Comparison of ENCODE assay signal across 1 cellular context in genomic region chr5:95959964-95960801, GRCh38.
A peak's percentile ranks its signal among the peaks of the same experiment; 100 is the strongest.
TF ChIP-seq lines count a peak whose summit lies in the region.

No MANE protein-coding gene starts in this region.

TF ChIP-seq in HepG2, 621 proteins besides CTCF, POLR2A, EP300 and RAD21 (continued from another document and continues in another):
- TF ChIP-seq, protein P1, sequence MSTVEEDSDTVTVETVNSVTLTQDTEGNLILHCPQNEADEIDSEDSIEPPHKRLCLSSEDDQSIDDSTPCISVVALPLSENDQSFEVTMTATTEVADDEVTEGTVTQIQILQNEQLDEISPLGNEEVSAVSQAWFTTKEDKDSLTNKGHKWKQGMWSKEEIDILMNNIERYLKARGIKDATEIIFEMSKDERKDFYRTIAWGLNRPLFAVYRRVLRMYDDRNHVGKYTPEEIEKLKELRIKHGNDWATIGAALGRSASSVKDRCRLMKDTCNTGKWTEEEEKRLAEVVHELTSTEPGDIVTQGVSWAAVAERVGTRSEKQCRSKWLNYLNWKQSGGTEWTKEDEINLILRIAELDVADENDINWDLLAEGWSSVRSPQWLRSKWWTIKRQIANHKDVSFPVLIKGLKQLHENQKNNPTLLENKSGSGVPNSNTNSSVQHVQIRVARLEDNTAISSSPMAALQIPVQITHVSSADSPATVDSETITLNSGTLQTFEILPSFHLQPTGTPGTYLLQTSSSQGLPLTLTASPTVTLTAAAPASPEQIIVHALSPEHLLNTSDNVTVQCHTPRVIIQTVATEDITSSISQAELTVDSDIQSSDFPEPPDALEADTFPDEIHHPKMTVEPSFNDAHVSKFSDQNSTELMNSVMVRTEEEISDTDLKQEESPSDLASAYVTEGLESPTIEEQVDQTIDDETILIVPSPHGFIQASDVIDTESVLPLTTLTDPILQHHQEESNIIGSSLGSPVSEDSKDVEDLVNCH (CRISPR knock-in tag; IDR thresholded peaks at IDR 0.05), result no peak
- TF ChIP-seq ATF7-NPFF (CRISPR knock-in tag; IDR thresholded peaks at IDR 0.05; ENCODE audit: low read depth) (0 out of 2 replicates have a peak, but pooled peaks have one; percentile 13), CREB1 (IDR thresholded peaks at IDR 0.05) (no peak), CREB1 (CRISPR knock-in tag; IDR thresholded peaks at IDR 0.05) (no peak), ISL2 (CRISPR knock-in tag; IDR thresholded peaks at IDR 0.05) (no peak), SRSF9 (IDR thresholded peaks at IDR 0.05; ENCODE audit: borderline replicate concordance, insufficient read depth, low read depth, low read length, poor library complexity, severe bottlenecking) (no peak), EED (CRISPR knock-in tag; IDR thresholded peaks at IDR 0.05) (no peak), YY1 (IDR thresholded peaks at IDR 0.05; ENCODE audit: insufficient read depth, insufficient replicate concordance, low read depth, low read length) (no peak), ZNF33B (CRISPR knock-in tag; IDR thresholded peaks at IDR 0.05) (0 out of 2 replicates have a peak, but pooled peaks have one; percentile 40), ZNF629 (CRISPR knock-in tag; conservative IDR thresholded peaks at IDR 0.05) (no peak), CHD2 (IDR thresholded peaks at IDR 0.05; ENCODE audit: low read depth, low read length) (no peak), FOXK2 (IDR thresholded peaks at IDR 0.05) (no peak), ZNF232 (CRISPR knock-in tag; IDR thresholded peaks at IDR 0.05; ENCODE audit: borderline replicate concordance) (0 out of 2 replicates have a peak, but pooled peaks have one; percentile 5), NPAS2 (CRISPR knock-in tag; IDR thresholded peaks at IDR 0.05; ENCODE audit: borderline replicate concordance) (no peak), KAT8 (CRISPR knock-in tag; IDR thresholded peaks at IDR 0.05) (no peak), ZC3H4 (CRISPR knock-in tag; IDR thresholded peaks at IDR 0.05; ENCODE audit: borderline replicate concordance) (no peak), ZNF577 (CRISPR knock-in tag; IDR thresholded peaks at IDR 0.05; ENCODE audit: borderline replicate concordance, low read depth) (no peak), ZC3H13 (CRISPR knock-in tag; IDR thresholded peaks at IDR 0.05) (no peak; the same call in 1 of the 2 replicates), ESRRA (CRISPR knock-in tag; IDR thresholded peaks at IDR 0.05; ENCODE audit: low read depth) (no peak), SOX6 (IDR thresholded peaks at IDR 0.05) (no peak), SOX6 (CRISPR knock-in tag; IDR thresholded peaks at IDR 0.05) (no peak), ZNF18 (CRISPR knock-in tag; IDR thresholded peaks at IDR 0.05; ENCODE audit: insufficient replicate concordance) (peak; percentile 5), BORCS8-MEF2B (CRISPR knock-in tag; IDR thresholded peaks at IDR 0.05) (0 out of 2 replicates have a peak, but pooled peaks have one; percentile 36), FOSL1 (CRISPR knock-in tag; IDR thresholded peaks at IDR 0.05; ENCODE audit: borderline replicate concordance) (no peak), ATRX (CRISPR knock-in tag; IDR thresholded peaks at IDR 0.05; ENCODE audit: borderline replicate concordance) (no peak), BCL3 (CRISPR knock-in tag; IDR thresholded peaks at IDR 0.05) (no peak), SIX4 (CRISPR knock-in tag; IDR thresholded peaks at IDR 0.05) (no peak), ZNF737 (CRISPR knock-in tag; IDR thresholded peaks at IDR 0.05; ENCODE audit: borderline replicate concordance) (no peak), LCORL (IDR thresholded peaks at IDR 0.05) (no peak), LCORL (CRISPR knock-in tag; IDR thresholded peaks at IDR 0.05) (no peak), MIXL1 (CRISPR knock-in tag; IDR thresholded peaks at IDR 0.05) (no peak), HES4 (CRISPR knock-in tag; IDR thresholded peaks at IDR 0.05; ENCODE audit: borderline replicate concordance) (no peak), ZNF326 (CRISPR knock-in tag; IDR thresholded peaks at IDR 0.05; ENCODE audit: borderline replicate concordance) (no peak), ATF7 (IDR thresholded peaks at IDR 0.05) (no peak), ATF7 (CRISPR knock-in tag; IDR thresholded peaks at IDR 0.05) (no peak), DNMT1 (CRISPR knock-in tag; IDR thresholded peaks at IDR 0.05) (no peak), ZNF883 (CRISPR knock-in tag; IDR thresholded peaks at IDR 0.05; ENCODE audit: not compliant biosample characterization) (no peak), ZNF644 (CRISPR knock-in tag; IDR thresholded peaks at IDR 0.05; ENCODE audit: low read depth) (no peak), KLF9 (CRISPR knock-in tag; IDR thresholded peaks at IDR 0.05; ENCODE audit: low read depth) (no peak), ATAD3A (CRISPR knock-in tag; IDR thresholded peaks at IDR 0.05) (no peak), ZNF605 (CRISPR knock-in tag; IDR thresholded peaks at IDR 0.05) (no peak), XRCC5 (optimal IDR thresholded peaks at IDR 0.05; ENCODE audit: low read length) (no peak), ZNF607 (CRISPR knock-in tag; IDR thresholded peaks at IDR 0.05; ENCODE audit: borderline replicate concordance) (no peak), IKZF4 (CRISPR knock-in tag; IDR thresholded peaks at IDR 0.05; ENCODE audit: borderline replicate concordance, low read depth, not compliant biosample characterization) (no peak), CCAR2 (optimal IDR thresholded peaks at IDR 0.05; ENCODE audit: low read depth, low read length) (no peak), ZNF776 (CRISPR knock-in tag; IDR thresholded peaks at IDR 0.05) (no peak), BRD4 (CRISPR knock-in tag; IDR thresholded peaks at IDR 0.05) (no peak), HOXA5 (CRISPR knock-in tag; IDR thresholded peaks at IDR 0.05) (no peak), ZNF772 (CRISPR knock-in tag; IDR thresholded peaks at IDR 0.05) (no peak), SKI (IDR thresholded peaks at IDR 0.05; ENCODE audit: partially characterized antibody) (no peak), RFX1 (IDR thresholded peaks at IDR 0.05) (no peak)
- TF ChIP-seq, protein P2, sequence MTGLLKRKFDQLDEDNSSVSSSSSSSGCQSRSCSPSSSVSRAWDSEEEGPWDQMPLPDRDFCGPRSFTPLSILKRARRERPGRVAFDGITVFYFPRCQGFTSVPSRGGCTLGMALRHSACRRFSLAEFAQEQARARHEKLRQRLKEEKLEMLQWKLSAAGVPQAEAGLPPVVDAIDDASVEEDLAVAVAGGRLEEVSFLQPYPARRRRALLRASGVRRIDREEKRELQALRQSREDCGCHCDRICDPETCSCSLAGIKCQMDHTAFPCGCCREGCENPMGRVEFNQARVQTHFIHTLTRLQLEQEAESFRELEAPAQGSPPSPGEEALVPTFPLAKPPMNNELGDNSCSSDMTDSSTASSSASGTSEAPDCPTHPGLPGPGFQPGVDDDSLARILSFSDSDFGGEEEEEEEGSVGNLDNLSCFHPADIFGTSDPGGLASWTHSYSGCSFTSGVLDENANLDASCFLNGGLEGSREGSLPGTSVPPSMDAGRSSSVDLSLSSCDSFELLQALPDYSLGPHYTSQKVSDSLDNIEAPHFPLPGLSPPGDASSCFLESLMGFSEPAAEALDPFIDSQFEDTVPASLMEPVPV (CRISPR knock-in tag; IDR thresholded peaks at IDR 0.05), result no peak
- TF ChIP-seq, protein P3, sequence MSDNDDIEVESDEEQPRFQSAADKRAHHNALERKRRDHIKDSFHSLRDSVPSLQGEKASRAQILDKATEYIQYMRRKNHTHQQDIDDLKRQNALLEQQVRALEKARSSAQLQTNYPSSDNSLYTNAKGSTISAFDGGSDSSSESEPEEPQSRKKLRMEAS (IDR thresholded peaks at IDR 0.05), result no peak
- TF ChIP-seq, protein P4, sequence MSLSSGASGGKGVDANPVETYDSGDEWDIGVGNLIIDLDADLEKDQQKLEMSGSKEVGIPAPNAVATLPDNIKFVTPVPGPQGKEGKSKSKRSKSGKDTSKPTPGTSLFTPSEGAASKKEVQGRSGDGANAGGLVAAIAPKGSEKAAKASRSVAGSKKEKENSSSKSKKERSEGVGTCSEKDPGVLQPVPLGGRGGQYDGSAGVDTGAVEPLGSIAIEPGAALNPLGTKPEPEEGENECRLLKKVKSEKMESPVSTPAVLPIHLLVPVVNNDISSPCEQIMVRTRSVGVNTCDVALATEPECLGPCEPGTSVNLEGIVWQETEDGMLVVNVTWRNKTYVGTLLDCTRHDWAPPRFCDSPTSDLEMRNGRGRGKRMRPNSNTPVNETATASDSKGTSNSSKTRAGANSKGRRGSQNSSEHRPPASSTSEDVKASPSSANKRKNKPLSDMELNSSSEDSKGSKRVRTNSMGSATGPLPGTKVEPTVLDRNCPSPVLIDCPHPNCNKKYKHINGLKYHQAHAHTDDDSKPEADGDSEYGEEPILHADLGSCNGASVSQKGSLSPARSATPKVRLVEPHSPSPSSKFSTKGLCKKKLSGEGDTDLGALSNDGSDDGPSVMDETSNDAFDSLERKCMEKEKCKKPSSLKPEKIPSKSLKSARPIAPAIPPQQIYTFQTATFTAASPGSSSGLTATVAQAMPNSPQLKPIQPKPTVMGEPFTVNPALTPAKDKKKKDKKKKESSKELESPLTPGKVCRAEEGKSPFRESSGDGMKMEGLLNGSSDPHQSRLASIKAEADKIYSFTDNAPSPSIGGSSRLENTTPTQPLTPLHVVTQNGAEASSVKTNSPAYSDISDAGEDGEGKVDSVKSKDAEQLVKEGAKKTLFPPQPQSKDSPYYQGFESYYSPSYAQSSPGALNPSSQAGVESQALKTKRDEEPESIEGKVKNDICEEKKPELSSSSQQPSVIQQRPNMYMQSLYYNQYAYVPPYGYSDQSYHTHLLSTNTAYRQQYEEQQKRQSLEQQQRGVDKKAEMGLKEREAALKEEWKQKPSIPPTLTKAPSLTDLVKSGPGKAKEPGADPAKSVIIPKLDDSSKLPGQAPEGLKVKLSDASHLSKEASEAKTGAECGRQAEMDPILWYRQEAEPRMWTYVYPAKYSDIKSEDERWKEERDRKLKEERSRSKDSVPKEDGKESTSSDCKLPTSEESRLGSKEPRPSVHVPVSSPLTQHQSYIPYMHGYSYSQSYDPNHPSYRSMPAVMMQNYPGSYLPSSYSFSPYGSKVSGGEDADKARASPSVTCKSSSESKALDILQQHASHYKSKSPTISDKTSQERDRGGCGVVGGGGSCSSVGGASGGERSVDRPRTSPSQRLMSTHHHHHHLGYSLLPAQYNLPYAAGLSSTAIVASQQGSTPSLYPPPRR (CRISPR knock-in tag; IDR thresholded peaks at IDR 0.05; ENCODE audit: borderline replicate concordance), result no peak
- TF ChIP-seq, protein P5, sequence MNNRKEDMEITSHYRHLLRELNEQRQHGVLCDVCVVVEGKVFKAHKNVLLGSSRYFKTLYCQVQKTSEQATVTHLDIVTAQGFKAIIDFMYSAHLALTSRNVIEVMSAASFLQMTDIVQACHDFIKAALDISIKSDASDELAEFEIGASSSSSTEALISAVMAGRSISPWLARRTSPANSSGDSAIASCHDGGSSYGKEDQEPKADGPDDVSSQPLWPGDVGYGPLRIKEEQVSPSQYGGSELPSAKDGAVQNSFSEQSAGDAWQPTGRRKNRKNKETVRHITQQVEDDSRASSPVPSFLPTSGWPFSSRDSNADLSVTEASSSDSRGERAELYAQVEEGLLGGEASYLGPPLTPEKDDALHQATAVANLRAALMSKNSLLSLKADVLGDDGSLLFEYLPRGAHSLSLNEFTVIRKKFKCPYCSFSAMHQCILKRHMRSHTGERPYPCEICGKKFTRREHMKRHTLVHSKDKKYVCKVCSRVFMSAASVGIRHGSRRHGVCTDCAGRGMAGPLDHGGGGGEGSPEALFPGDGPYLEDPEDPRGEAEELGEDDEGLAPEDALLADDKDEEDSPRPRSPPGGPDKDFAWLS (CRISPR knock-in tag; IDR thresholded peaks at IDR 0.05; ENCODE audit: borderline replicate concordance), result no peak
- TF ChIP-seq, protein P6, sequence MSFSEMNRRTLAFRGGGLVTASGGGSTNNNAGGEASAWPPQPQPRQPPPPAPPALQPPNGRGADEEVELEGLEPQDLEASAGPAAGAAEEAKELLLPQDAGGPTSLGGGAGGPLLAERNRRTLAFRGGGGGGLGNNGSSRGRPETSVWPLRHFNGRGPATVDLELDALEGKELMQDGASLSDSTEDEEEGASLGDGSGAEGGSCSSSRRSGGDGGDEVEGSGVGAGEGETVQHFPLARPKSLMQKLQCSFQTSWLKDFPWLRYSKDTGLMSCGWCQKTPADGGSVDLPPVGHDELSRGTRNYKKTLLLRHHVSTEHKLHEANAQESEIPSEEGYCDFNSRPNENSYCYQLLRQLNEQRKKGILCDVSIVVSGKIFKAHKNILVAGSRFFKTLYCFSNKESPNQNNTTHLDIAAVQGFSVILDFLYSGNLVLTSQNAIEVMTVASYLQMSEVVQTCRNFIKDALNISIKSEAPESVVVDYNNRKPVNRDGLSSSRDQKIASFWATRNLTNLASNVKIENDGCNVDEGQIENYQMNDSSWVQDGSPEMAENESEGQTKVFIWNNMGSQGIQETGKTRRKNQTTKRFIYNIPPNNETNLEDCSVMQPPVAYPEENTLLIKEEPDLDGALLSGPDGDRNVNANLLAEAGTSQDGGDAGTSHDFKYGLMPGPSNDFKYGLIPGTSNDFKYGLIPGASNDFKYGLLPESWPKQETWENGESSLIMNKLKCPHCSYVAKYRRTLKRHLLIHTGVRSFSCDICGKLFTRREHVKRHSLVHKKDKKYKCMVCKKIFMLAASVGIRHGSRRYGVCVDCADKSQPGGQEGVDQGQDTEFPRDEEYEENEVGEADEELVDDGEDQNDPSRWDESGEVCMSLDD (CRISPR knock-in tag; IDR thresholded peaks at IDR 0.05; ENCODE audit: borderline replicate concordance), result no peak; the same call in 1 of the 2 replicates
- TF ChIP-seq, protein P7, sequence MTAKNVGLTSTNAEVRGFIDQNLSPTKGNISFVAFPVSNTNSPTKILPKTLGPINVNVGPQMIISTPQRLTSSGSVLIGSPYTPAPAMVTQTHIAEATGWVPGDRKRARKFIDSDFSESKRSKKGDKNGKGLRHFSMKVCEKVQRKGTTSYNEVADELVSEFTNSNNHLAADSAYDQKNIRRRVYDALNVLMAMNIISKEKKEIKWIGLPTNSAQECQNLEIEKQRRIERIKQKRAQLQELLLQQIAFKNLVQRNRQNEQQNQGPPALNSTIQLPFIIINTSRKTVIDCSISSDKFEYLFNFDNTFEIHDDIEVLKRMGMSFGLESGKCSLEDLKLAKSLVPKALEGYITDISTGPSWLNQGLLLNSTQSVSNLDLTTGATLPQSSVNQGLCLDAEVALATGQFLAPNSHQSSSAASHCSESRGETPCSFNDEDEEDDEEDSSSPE (CRISPR knock-in tag; IDR thresholded peaks at IDR 0.05), result no peak
